In the genomic region with DNA sequence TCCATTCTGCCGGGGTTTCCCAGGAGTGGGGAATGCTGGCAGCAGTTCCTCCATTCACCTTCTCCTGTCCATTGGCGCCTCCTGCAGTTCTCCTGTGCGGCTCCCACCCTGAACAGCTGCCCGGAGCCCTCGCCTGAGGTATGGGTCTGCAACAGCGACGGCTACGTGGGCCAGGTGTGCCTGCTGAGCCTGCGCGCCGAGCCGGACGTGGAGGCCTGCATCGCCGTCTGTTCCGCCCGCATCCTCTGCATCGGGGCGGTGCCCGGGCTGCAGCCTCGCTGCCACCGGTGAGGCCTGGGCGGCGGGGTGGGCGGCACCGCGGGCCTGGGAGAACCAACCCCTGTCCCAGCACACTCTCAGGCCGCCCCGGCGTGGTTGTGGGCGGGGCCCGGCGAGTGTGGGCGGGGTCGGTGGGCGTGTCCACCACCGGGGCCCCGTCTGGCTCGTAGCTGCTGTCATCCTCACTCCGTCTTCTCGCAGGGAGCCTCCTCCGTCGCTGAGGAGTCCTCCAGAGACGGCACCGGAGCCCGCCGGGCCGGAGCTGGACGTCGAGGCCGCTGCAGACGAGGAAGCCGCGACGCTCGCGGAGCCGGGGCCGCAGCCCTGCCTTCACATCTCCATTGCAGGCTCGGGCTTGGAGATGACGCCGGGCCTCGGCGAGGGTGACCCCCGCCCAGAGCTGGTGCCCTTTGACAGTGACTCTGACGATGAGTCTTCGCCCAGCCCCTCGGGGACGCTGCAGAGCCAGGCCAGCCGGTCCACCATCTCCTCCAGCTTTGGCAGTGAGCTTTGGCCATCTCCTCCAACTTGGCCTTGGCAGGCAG, we compare ENCODE assay signal across 19 cellular contexts. TPM values are rescaled to one million over a fixed set of nuclear protein-coding genes. Genes with fewer than 3 reads are reported as not detected.
A peak's percentile ranks its signal among the peaks of the same experiment; 100 is the strongest.
DNase-seq lines count a peak whose midpoint lies in the region; ATAC-seq and TF ChIP-seq lines count a peak whose summit lies in the region.
"Had no signal": no experiment of that assay in that cellular context is flagged by ENCODE, and none has a peak within 500 bp of the region (broad histone marks: within the 10 kb centered on the region; RNA-seq: fewer than 3 reads in every experiment).

No MANE protein-coding gene starts in this region.

- no peaks in the 10 kb centered on the region for H3K9me3 ChIP-seq in CD4-positive, alpha-beta memory T cell (ENCODE audit: control insufficient read depth in 1 of 2, low read length in 2 of 2)
- H3K9me3 ChIP-seq in Karpas-422 (ENCODE audit: low read length) (no peaks in the 10 kb centered on the region), endodermal cell (ENCODE audit: control insufficient read depth, low read length) (no peaks in the 10 kb centered on the region), esophagus muscularis mucosa (no peaks in the 10 kb centered on the region)
- H3K9me3 ChIP-seq: heart right ventricle, lower lobe of right lung, right atrium auricular region, transverse colon had no signal

- H3K9me3 Mint-ChIP-seq in CD4-positive, alpha-beta memory T cell = peaks cover 0 to 3% (median 0%) of the 10 kb centered on the region in 8 donors
- no peaks in the 10 kb centered on the region for H3K9me3 Mint-ChIP-seq in endodermal cell
- H3K9me3 Mint-ChIP-seq in naive thymus-derived CD8-positive, alpha-beta T cell = peaks cover 0 to 10% (median 0%) of the 10 kb centered on the region in 9 donors
- H3K9me3 Mint-ChIP-seq: nephron had no signal

- POLR2A ChIA-PET in CD4-positive, alpha-beta memory T cell (lab: Charles Lee; ENCODE audit: partially characterized antibody) = interaction anchor here (0.6 to 2.3 kb wide), 2 partner anchors 23 to 871 kb away, joined by 3 to 6 read pairs; no protein-coding TSS in a partner anchor
- POLR2A ChIA-PET in naive thymus-derived CD8-positive, alpha-beta T cell (lab: Charles Lee) = interaction anchor here (2.2 kb wide), 1 partner anchor 13 kb away, joined by 7 read pairs; no protein-coding TSS in a partner anchor

- H3K27me3 ChIP-seq in CD4-positive, alpha-beta memory T cell (ENCODE audit: insufficient read depth, low read length) = no peaks in the 10 kb centered on the region
- H3K27me3 ChIP-seq in Karpas-422 (ENCODE audit: low read length) (no peaks in the 10 kb centered on the region), endodermal cell (ENCODE audit: control insufficient read depth, insufficient read depth, low read length, poor library complexity, severe bottlenecking) (no peaks in the 10 kb centered on the region), esophagus muscularis mucosa (no peaks in the 10 kb centered on the region)
- H3K27me3 ChIP-seq: heart right ventricle, right atrium auricular region, transverse colon had no signal

- TF ChIP-seq CTCF in endodermal cell (conservative IDR thresholded peaks at IDR 0.05) (peak; percentile 62), esophagus muscularis mucosa (IDR thresholded peaks at IDR 0.05) (no peak)

- peak overlapping the region in 6 of 7 donors; percentile 29 to 83 (median 68) for H3K27ac Mint-ChIP-seq in CD4-positive, alpha-beta memory T cell
- H3K27ac Mint-ChIP-seq in endodermal cell = no peak overlapping the region
- H3K27ac Mint-ChIP-seq in naive thymus-derived CD8-positive, alpha-beta T cell = peak overlapping the region in 8 of 10 donors; percentile 69 to 99 (median 78)
- H3K27ac Mint-ChIP-seq: nephron had no signal

- no peaks in the 10 kb centered on the region for H3K36me3 ChIP-seq in CD4-positive, alpha-beta memory T cell (ENCODE audit: insufficient read depth, low read length)
- H3K36me3 ChIP-seq in Karpas-422 (ENCODE audit: insufficient read depth, low read length) (no peaks in the 10 kb centered on the region), endodermal cell (ENCODE audit: control insufficient read depth, insufficient read depth, low read length) (peaks cover 45% of the 10 kb centered on the region), esophagus muscularis mucosa (peaks cover 64 to 100% (median 94%) of the 10 kb centered on the region in 4 donors)
- H3K36me3 ChIP-seq: transverse colon had no signal

- CTCF ChIA-PET in CD4-positive, alpha-beta memory T cell (lab: Charles Lee; ENCODE audit: partially characterized antibody) = interaction anchor here (10.5 kb wide), 1 partner anchor 10 kb away, joined by 125 read pairs; no protein-coding TSS in a partner anchor

- intact Hi-C loops in CD4-positive, alpha-beta memory T cell (cut with micrococcal nuclease) = loop anchor here (2.0 kb wide), 1 partner anchor 15 kb away; a partner anchor contains a TSS
- intact Hi-C loops in esophagus muscularis mucosa (cut with DNase I) = no loop called here

- WGBS in endodermal cell (ENCODE audit: insufficient coverage in 1 of 2, insufficient read length in 1 of 2), 2 experiments = 36 to 48% methylated on average over 21 to 70 of the region's 70 CpGs
- 90% methylated on average over 54 of the region's 70 CpGs for WGBS in esophagus muscularis mucosa

- DNase-seq in CD4-positive, alpha-beta memory T cell = no peak
- DNase-seq in Karpas-422 (peak; percentile 66), endodermal cell (peak; percentile 98), esophagus muscularis mucosa (ENCODE audit: extremely low spot score) (no peak)
- DNase-seq in naive thymus-derived CD8-positive, alpha-beta T cell = no peak
- DNase-seq in activated CD4-positive, alpha-beta T cell treated with anti-CD3 and anti-CD28 coated beads, Interleukin-2, amount 50 U/mL, for 1 hour = no peak
- DNase-seq: activated effector memory CD4-positive, alpha-beta T cell treated with Interleukin-2 at 50 U/mL for 16 hours; AML-193; anterior cingulate cortex; heart right ventricle; lower lobe of right lung; NCI-H1105; NCI-H345; transverse colon had no signal

- H3K4me3 ChIP-seq in CD4-positive, alpha-beta memory T cell (ENCODE audit: low read length in 2 of 2) = no peak overlapping the region
- H3K4me3 ChIP-seq in Karpas-422 (ENCODE audit: low read length) = no peak overlapping the region
- no peak overlapping the region for H3K4me3 ChIP-seq in endodermal cell (ENCODE audit: low read length)
- no peak overlapping the region for H3K4me3 ChIP-seq in esophagus muscularis mucosa
- H3K4me3 ChIP-seq: heart right ventricle, lower lobe of right lung, right atrium auricular region, transverse colon had no signal

- no peaks in the 10 kb centered on the region for H3K27me3 Mint-ChIP-seq in CD4-positive, alpha-beta memory T cell
- peaks cover 4% of the 10 kb centered on the region for H3K27me3 Mint-ChIP-seq in endodermal cell (ENCODE audit: insufficient read depth)
- no peaks in the 10 kb centered on the region for H3K27me3 Mint-ChIP-seq in naive thymus-derived CD8-positive, alpha-beta T cell

- no peak overlapping the region for H3K4me3 Mint-ChIP-seq in CD4-positive, alpha-beta memory T cell
- H3K4me3 Mint-ChIP-seq in endodermal cell = peak overlapping the region; percentile 42
- no peak overlapping the region for H3K4me3 Mint-ChIP-seq in naive thymus-derived CD8-positive, alpha-beta T cell
- H3K4me3 Mint-ChIP-seq: nephron had no signal

- H3K4me1 ChIP-seq in CD4-positive, alpha-beta memory T cell (ENCODE audit: insufficient read depth, low read length) = peaks cover 23% of the 10 kb centered on the region
- peaks cover 8% of the 10 kb centered on the region for H3K4me1 ChIP-seq in Karpas-422 (ENCODE audit: low read length)
- H3K4me1 ChIP-seq in endodermal cell (ENCODE audit: control insufficient read depth, insufficient read depth, low read length) = no peaks in the 10 kb centered on the region
- H3K4me1 ChIP-seq in esophagus muscularis mucosa = peaks cover 3 to 28% (median 26%) of the 10 kb centered on the region in 4 donors

- TF ChIP-seq EP300 in esophagus muscularis mucosa (IDR thresholded peaks at IDR 0.05) = no peak

- H3K9me2 ChIP-seq in Karpas-422 (replicated peaks; ENCODE audit: insufficient read depth, low read length) = no peaks in the 10 kb centered on the region

- no peak overlapping the region for H2AFZ ChIP-seq in Karpas-422 (ENCODE audit: low read length)

- H3K4me1 Mint-ChIP-seq in CD4-positive, alpha-beta memory T cell = peaks cover 10 to 30% (median 17%) of the 10 kb centered on the region in 4 donors
- no peaks in the 10 kb centered on the region for H3K4me1 Mint-ChIP-seq in endodermal cell
- peaks cover 17 to 28% (median 24%) of the 10 kb centered on the region in 4 donors for H3K4me1 Mint-ChIP-seq in naive thymus-derived CD8-positive, alpha-beta T cell

- no peak for TF ChIP-seq POLR2A in esophagus muscularis mucosa (IDR thresholded peaks at IDR 0.05; ENCODE audit: low read depth)

- no peaks in the 10 kb centered on the region for H3K79me2 ChIP-seq in Karpas-422 (ENCODE audit: low read length)

- H3K36me3 Mint-ChIP-seq in CD4-positive, alpha-beta memory T cell = no peaks in the 10 kb centered on the region
- H3K36me3 Mint-ChIP-seq in endodermal cell (ENCODE audit: low read depth) = peaks cover 20% of the 10 kb centered on the region
- no peaks in the 10 kb centered on the region for H3K36me3 Mint-ChIP-seq in naive thymus-derived CD8-positive, alpha-beta T cell

- no peak overlapping the region for H3K27ac ChIP-seq in CD4-positive, alpha-beta memory T cell (ENCODE audit: low read depth, low read length)
- H3K27ac ChIP-seq in Karpas-422 (ENCODE audit: low read length) (no peak overlapping the region), endodermal cell (ENCODE audit: low read depth, low read length) (no peak overlapping the region), esophagus muscularis mucosa (replicated peaks in 1 of 4) (peak overlapping the region in 1 of 4 donors; percentile 21)
- H3K27ac ChIP-seq: heart right ventricle, lower lobe of right lung, right atrium auricular region, transverse colon, VCaP had no signal

- no peaks in the 10 kb centered on the region for H4K20me1 ChIP-seq in Karpas-422 (ENCODE audit: insufficient read depth, low read depth, low read length)

- no peak overlapping the region for H3K4me2 ChIP-seq in Karpas-422 (ENCODE audit: low read depth, low read length, poor library complexity, severe bottlenecking)

- no peak overlapping the region for H3K9ac ChIP-seq in Karpas-422 (ENCODE audit: low read length)
- H3K9ac ChIP-seq in endodermal cell (ENCODE audit: extremely low read depth, low read length, poor library complexity, severe bottlenecking) = no peak overlapping the region

- ATAC-seq in naive thymus-derived CD8-positive, alpha-beta T cell = no peak
- ATAC-seq in HG03139 (IDR thresholded peaks at IDR 0.05; ENCODE audit: unreplicated experiment) = no peak
- ATAC-seq in HG02870 (IDR thresholded peaks at IDR 0.05; ENCODE audit: unreplicated experiment) = no peak
- ATAC-seq: heart right ventricle had no signal

RNA-seq across cellular contexts. Expression of a gene that starts 14.0 kb away (rescaled TPM):
- total RNA-seq in CD4-positive, alpha-beta memory T cell = 10 to 100 TPM; 12.1 to 12.9 TPM
- 1 to 10 TPM; 2.2 to 5.2 TPM for polyA plus RNA-seq in CD4-positive, alpha-beta memory T cell
- total RNA-seq in Karpas-422 (2014; rRNA removed; shearing (Covaris generic); ENCODE audit: low replicate concordance) = 21.7 and 54.2 TPM in 2 replicates
- total RNA-seq in endodermal cell (1 to 10 TPM; 6.9 to 8.9 TPM), esophagus muscularis mucosa (1 to 10 TPM; 1.2 to 7.8 (median 2.2) TPM)
- 7.8 TPM for polyA plus RNA-seq in endodermal cell (2013, experiment 1 of 2)
- 8.4 TPM for polyA plus RNA-seq in endodermal cell (2013, experiment 2 of 2)
- total RNA-seq in naive thymus-derived CD8-positive, alpha-beta T cell = 10 to 100 TPM; 11.7 to 12.8 TPM
- polyA plus RNA-seq in naive thymus-derived CD8-positive, alpha-beta T cell = 1 to 10 TPM; 1.3 to 3.3 (median 2.7) TPM

RNA-seq across cellular contexts. Expression of a gene that starts 54.1 kb away (rescaled TPM):
- total RNA-seq in CD4-positive, alpha-beta memory T cell = under 1 TPM in 1 of 2 experiments, not detected in 1; 0.23 TPM
- not detected for polyA plus RNA-seq in CD4-positive, alpha-beta memory T cell
- total RNA-seq in Karpas-422 (2014; rRNA removed; shearing (Covaris generic); ENCODE audit: low replicate concordance) = 0.11 TPM in 1 of 2 replicates, not detected in the other
- total RNA-seq in endodermal cell (10 to 100 TPM; 31.0 to 39.0 TPM), esophagus muscularis mucosa (100 to 1,000 TPM in 3 of 4 donors, 10 to 100 TPM in 1; 82.8 to 196 (median 122) TPM)
- 52.4 TPM for polyA plus RNA-seq in endodermal cell (2013, experiment 1 of 2)
- 45.3 TPM for polyA plus RNA-seq in endodermal cell (2013, experiment 2 of 2)
- not detected for total RNA-seq in naive thymus-derived CD8-positive, alpha-beta T cell
- polyA plus RNA-seq in naive thymus-derived CD8-positive, alpha-beta T cell = under 1 TPM in 1 of 3 donors, not detected in 2; 0.19 TPM

Comparison
In these comparisons a context has a peak if more than half of its experiments do, and no peak if none do; other contexts are left out.
1. DNase-seq: peak in Karpas-422 (single experiment) and endodermal cell (single experiment); none in CD4-positive, alpha-beta memory T cell (0 of 5), naive thymus-derived CD8-positive, alpha-beta T cell (0 of 10), esophagus muscularis mucosa (single experiment) and activated CD4-positive, alpha-beta T cell treated with anti-CD3 and anti-CD28 coated beads, Interleukin-2, amount 50 U/mL, for 1 hour (single experiment).
2. RNA of a gene that starts 54.1 kb away (total RNA-seq): 82.8 to 196 TPM in esophagus muscularis mucosa and 31.0 to 39.0 TPM in endodermal cell; 0.23 TPM in CD4-positive, alpha-beta memory T cell, not detected in naive thymus-derived CD8-positive, alpha-beta T cell and 0.11 TPM in Karpas-422; every median in the first group is over 10 times any median in the second.